In the genomic region with DNA sequence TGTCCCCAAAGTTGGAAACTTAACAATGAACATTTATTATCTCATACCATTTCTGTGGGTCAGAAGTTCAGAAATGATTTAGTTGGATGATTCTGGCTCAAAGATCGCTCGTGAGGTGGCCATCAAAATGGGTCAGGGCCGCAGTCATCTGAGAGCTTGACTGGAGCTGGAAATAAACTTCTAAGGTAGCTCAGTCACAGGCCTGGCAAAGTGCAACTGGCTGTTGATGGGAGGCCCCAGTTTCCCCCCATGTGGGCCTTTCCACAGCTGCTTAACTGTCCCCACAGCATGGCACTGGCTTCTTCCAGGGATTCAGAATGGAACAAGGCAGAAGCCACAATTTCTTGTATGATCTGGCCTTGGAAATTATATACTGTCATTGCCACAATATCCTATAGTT, we compare ENCODE assay signal across 8 cellular contexts.
"Had no signal": no experiment of that assay in that cellular context is flagged by ENCODE, and none has a peak within 500 bp of the region (broad histone marks: within the 10 kb centered on the region; RNA-seq: fewer than 3 reads in every experiment).

No MANE protein-coding gene starts in this region.

- H3K4me3 Mint-ChIP-seq: GM23338, H9, HFFc6 had no signal

- H3K27ac Mint-ChIP-seq: GM23338, H9, HFFc6 had no signal

- DNase-seq: GM23248, GOT3, H7, H9, HCEC 1CT, HFFc6 had no signal

- ATAC-seq: GM23338, HCT116 had no signal

- H3K4me1 Mint-ChIP-seq: GM23338 had no signal
